2 cellular contexts compared by ENCODE assay signal in genomic region chr6:122781716-122782115, GRCh38.
TF ChIP-seq lines count a peak whose summit lies in the region.

No MANE protein-coding gene starts in this region.

TF ChIP-seq in HEK293T, 16 proteins besides CTCF, POLR2A, EP300 and RAD21 (continued from another document):
- no peak for TF ChIP-seq PKNOX1 (IDR thresholded peaks at IDR 0.05)
- TF ChIP-seq SUZ12 (IDR thresholded peaks at IDR 0.05) = no peak
- no peak for TF ChIP-seq LEF1 (IDR thresholded peaks at IDR 0.05; ENCODE audit: borderline replicate concordance)
- TF ChIP-seq ELF4 (IDR thresholded peaks at IDR 0.05) = no peak
- TF ChIP-seq ZNF384 (IDR thresholded peaks at IDR 0.05) = no peak
- no peak for TF ChIP-seq ARNT (IDR thresholded peaks at IDR 0.05)
- TF ChIP-seq CTBP1 (IDR thresholded peaks at IDR 0.05; ENCODE audit: borderline replicate concordance) = no peak
- TF ChIP-seq FOXM1 (IDR thresholded peaks at IDR 0.05; ENCODE audit: borderline replicate concordance) = no peak
- no peak for TF ChIP-seq FOXK2 (IDR thresholded peaks at IDR 0.05)
- no peak for TF ChIP-seq L3MBTL2 (conservative IDR thresholded peaks at IDR 0.05)
- no peak for TF ChIP-seq SP1 (IDR thresholded peaks at IDR 0.05)
- TF ChIP-seq NFRKB (IDR thresholded peaks at IDR 0.05) = no peak

TF ChIP-seq in HepG2, 621 proteins besides CTCF, POLR2A, EP300 and RAD21 (continued from another document):
- TF ChIP-seq ZBTB25 (CRISPR knock-in tag; IDR thresholded peaks at IDR 0.05) (no peak), TRAFD1 (CRISPR knock-in tag; IDR thresholded peaks at IDR 0.05; ENCODE audit: borderline replicate concordance) (no peak), HBP1 (CRISPR knock-in tag; IDR thresholded peaks at IDR 0.05; ENCODE audit: low read depth) (no peak), RCOR2 (CRISPR knock-in tag; IDR thresholded peaks at IDR 0.05) (no peak), GABPB1 (CRISPR knock-in tag; IDR thresholded peaks at IDR 0.05) (no peak), ESRRA (CRISPR knock-in tag; IDR thresholded peaks at IDR 0.05; ENCODE audit: low read depth) (no peak)
TF ChIP-seq in HepG2: peak in this region for 0.
